In the genomic region with DNA sequence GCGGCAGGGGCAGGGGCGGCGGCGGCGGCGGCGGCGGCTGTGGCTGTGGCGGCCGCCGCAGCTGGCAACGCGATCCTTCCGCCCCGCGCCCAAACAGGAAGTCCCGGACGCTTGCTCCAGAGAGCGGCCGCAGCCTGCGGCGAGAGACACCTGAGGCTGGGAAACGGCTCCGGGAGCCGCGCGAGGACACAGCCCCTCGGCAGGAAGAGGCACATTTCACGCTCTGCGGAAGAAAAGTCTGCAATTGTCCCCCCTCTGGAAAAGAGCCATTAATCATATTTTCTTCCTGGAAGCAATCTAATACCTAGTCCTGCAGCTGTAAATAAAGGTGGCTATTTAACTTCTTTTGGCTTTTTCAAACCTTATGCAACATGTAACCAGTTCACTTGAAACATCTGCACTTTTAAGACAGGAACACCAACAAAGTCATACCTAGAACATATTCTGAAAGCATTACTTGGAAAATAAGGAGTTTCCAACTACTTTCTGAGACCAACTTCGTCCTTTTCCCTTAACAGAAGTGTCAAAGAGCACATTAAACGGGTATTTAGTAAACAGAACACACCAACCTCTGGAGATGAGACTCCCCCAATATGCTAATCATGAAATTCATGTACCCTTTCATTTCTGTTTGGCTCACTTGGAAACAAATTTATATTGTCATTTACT, we compare ENCODE assay signal across 1 cellular context.
TF ChIP-seq lines count a peak whose summit lies in the region.

No MANE protein-coding gene starts in this region.

TF ChIP-seq in GM12878, 131 proteins besides CTCF, POLR2A, EP300 and RAD21 (continued from another document and continues in another):
- TF ChIP-seq, protein P1, sequence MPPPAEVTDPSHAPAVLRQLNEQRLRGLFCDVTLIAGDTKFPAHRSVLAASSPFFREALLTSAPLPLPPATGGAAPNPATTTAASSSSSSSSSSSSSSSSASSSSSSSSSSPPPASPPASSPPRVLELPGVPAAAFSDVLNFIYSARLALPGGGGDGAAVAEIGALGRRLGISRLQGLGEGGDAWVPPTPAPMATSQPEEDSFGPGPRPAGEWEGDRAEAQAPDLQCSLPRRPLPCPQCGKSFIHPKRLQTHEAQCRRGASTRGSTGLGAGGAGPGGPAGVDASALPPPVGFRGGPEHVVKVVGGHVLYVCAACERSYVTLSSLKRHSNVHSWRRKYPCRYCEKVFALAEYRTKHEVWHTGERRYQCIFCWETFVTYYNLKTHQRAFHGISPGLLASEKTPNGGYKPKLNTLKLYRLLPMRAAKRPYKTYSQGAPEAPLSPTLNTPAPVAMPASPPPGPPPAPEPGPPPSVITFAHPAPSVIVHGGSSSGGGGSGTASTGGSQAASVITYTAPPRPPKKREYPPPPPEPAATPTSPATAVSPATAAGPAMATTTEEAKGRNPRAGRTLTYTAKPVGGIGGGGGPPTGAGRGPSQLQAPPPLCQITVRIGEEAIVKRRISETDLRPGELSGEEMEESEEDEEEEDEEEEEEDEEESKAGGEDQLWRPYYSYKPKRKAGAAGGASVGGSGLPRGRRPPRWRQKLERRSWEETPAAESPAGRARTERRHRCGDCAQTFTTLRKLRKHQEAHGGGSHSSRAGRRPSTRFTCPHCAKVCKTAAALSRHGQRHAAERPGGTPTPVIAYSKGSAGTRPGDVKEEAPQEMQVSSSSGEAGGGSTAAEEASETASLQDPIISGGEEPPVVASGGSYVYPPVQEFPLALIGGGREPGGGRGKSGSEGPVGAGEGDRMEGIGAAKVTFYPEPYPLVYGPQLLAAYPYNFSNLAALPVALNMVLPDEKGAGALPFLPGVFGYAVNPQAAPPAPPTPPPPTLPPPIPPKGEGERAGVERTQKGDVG (CRISPR knock-in tag; IDR thresholded peaks at IDR 0.05) = no peak
- TF ChIP-seq, protein P2, sequence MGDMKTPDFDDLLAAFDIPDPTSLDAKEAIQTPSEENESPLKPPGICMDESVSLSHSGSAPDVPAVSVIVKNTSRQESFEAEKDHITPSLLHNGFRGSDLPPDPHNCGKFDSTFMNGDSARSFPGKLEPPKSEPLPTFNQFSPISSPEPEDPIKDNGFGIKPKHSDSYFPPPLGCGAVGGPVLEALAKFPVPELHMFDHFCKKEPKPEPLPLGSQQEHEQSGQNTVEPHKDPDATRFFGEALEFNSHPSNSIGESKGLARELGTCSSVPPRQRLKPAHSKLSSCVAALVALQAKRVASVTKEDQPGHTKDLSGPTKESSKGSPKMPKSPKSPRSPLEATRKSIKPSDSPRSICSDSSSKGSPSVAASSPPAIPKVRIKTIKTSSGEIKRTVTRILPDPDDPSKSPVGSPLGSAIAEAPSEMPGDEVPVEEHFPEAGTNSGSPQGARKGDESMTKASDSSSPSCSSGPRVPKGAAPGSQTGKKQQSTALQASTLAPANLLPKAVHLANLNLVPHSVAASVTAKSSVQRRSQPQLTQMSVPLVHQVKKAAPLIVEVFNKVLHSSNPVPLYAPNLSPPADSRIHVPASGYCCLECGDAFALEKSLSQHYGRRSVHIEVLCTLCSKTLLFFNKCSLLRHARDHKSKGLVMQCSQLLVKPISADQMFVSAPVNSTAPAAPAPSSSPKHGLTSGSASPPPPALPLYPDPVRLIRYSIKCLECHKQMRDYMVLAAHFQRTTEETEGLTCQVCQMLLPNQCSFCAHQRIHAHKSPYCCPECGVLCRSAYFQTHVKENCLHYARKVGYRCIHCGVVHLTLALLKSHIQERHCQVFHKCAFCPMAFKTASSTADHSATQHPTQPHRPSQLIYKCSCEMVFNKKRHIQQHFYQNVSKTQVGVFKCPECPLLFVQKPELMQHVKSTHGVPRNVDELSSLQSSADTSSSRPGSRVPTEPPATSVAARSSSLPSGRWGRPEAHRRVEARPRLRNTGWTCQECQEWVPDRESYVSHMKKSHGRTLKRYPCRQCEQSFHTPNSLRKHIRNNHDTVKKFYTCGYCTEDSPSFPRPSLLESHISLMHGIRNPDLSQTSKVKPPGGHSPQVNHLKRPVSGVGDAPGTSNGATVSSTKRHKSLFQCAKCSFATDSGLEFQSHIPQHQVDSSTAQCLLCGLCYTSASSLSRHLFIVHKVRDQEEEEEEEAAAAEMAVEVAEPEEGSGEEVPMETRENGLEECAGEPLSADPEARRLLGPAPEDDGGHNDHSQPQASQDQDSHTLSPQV (IDR thresholded peaks at IDR 0.05) = no peak
- TF ChIP-seq ZSCAN29 (IDR thresholded peaks at IDR 0.05) (no peak), IKZF1 (conservative IDR thresholded peaks at IDR 0.05) (peak; percentile 79), BACH1 (IDR thresholded peaks at IDR 0.05; ENCODE audit: borderline replicate concordance) (peak; percentile 15; the same call in 1 of the 2 replicates), KLF5 (IDR thresholded peaks at IDR 0.05; ENCODE audit: partially characterized antibody) (no peak), ZNF622 (IDR thresholded peaks at IDR 0.05) (no peak), MYB (IDR thresholded peaks at IDR 0.05; ENCODE audit: borderline replicate concordance, low read depth, low read length) (no peak), ZBED1 (IDR thresholded peaks at IDR 0.05; ENCODE audit: borderline replicate concordance) (no peak), BCL11A (IDR thresholded peaks at IDR 0.05; ENCODE audit: low read depth, low read length) (no peak), ESRRA (IDR thresholded peaks at IDR 0.05; ENCODE audit: low read length) (no peak), POU2F2 (IDR thresholded peaks at IDR 0.05; ENCODE audit: borderline replicate concordance, low read depth, low read length) (no peak), IKZF2 (IDR thresholded peaks at IDR 0.05) (0 out of 4 replicates have a peak, but pooled peaks of 1 of the 2 experiments have one; percentile 17), HCFC1 (IDR thresholded peaks at IDR 0.05; ENCODE audit: low read length) (peak; percentile 1; the same call in 1 of the 2 replicates), LARP7 (IDR thresholded peaks at IDR 0.05) (0 out of 2 replicates have a peak, but pooled peaks have one; percentile 10), GATAD2B (conservative IDR thresholded peaks at IDR 0.05; ENCODE audit: low read depth) (peak; percentile 86), CREM (IDR thresholded peaks at IDR 0.05; ENCODE audit: low read depth) (no peak), MEF2A (IDR thresholded peaks at IDR 0.05; ENCODE audit: insufficient read depth, low read depth, low read length) (no peak), KDM1A (IDR thresholded peaks at IDR 0.05; ENCODE audit: borderline replicate concordance) (no peak), RAD51 (IDR thresholded peaks at IDR 0.05) (no peak), TCF12 (IDR thresholded peaks at IDR 0.05; ENCODE audit: low read depth, low read length) (no peak), NRF1 (conservative IDR thresholded peaks at IDR 0.05; ENCODE audit: low read depth, low read length) (no peak), SMARCA5 (IDR thresholded peaks at IDR 0.05) (no peak), PAX5 (IDR thresholded peaks at IDR 0.05; ENCODE audit: borderline replicate concordance, low read depth, low read length) (no peak)
- TF ChIP-seq, protein P3, sequence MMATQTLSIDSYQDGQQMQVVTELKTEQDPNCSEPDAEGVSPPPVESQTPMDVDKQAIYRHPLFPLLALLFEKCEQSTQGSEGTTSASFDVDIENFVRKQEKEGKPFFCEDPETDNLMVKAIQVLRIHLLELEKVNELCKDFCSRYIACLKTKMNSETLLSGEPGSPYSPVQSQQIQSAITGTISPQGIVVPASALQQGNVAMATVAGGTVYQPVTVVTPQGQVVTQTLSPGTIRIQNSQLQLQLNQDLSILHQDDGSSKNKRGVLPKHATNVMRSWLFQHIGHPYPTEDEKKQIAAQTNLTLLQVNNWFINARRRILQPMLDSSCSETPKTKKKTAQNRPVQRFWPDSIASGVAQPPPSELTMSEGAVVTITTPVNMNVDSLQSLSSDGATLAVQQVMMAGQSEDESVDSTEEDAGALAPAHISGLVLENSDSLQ (IDR thresholded peaks at IDR 0.05) = no peak
- TF ChIP-seq, protein P4, sequence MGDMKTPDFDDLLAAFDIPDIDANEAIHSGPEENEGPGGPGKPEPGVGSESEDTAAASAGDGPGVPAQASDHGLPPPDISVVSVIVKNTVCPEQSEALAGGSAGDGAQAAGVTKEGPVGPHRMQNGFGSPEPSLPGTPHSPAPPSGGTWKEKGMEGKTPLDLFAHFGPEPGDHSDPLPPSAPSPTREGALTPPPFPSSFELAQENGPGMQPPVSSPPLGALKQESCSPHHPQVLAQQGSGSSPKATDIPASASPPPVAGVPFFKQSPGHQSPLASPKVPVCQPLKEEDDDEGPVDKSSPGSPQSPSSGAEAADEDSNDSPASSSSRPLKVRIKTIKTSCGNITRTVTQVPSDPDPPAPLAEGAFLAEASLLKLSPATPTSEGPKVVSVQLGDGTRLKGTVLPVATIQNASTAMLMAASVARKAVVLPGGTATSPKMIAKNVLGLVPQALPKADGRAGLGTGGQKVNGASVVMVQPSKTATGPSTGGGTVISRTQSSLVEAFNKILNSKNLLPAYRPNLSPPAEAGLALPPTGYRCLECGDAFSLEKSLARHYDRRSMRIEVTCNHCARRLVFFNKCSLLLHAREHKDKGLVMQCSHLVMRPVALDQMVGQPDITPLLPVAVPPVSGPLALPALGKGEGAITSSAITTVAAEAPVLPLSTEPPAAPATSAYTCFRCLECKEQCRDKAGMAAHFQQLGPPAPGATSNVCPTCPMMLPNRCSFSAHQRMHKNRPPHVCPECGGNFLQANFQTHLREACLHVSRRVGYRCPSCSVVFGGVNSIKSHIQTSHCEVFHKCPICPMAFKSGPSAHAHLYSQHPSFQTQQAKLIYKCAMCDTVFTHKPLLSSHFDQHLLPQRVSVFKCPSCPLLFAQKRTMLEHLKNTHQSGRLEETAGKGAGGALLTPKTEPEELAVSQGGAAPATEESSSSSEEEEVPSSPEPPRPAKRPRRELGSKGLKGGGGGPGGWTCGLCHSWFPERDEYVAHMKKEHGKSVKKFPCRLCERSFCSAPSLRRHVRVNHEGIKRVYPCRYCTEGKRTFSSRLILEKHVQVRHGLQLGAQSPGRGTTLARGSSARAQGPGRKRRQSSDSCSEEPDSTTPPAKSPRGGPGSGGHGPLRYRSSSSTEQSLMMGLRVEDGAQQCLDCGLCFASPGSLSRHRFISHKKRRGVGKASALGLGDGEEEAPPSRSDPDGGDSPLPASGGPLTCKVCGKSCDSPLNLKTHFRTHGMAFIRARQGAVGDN (IDR thresholded peaks at IDR 0.05) = peak; percentile 49; the same call in 1 of the 2 replicates
- TF ChIP-seq, protein P5, sequence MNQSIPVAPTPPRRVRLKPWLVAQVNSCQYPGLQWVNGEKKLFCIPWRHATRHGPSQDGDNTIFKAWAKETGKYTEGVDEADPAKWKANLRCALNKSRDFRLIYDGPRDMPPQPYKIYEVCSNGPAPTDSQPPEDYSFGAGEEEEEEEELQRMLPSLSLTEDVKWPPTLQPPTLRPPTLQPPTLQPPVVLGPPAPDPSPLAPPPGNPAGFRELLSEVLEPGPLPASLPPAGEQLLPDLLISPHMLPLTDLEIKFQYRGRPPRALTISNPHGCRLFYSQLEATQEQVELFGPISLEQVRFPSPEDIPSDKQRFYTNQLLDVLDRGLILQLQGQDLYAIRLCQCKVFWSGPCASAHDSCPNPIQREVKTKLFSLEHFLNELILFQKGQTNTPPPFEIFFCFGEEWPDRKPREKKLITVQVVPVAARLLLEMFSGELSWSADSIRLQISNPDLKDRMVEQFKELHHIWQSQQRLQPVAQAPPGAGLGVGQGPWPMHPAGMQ (IDR thresholded peaks at IDR 0.05; ENCODE audit: borderline replicate concordance) = no peak
- TF ChIP-seq, protein P6, sequence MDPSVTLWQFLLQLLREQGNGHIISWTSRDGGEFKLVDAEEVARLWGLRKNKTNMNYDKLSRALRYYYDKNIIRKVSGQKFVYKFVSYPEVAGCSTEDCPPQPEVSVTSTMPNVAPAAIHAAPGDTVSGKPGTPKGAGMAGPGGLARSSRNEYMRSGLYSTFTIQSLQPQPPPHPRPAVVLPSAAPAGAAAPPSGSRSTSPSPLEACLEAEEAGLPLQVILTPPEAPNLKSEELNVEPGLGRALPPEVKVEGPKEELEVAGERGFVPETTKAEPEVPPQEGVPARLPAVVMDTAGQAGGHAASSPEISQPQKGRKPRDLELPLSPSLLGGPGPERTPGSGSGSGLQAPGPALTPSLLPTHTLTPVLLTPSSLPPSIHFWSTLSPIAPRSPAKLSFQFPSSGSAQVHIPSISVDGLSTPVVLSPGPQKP (IDR thresholded peaks at IDR 0.05; ENCODE audit: low read depth, low read length) = no peak; the same call in 1 of the 2 replicates
- TF ChIP-seq, protein P7, sequence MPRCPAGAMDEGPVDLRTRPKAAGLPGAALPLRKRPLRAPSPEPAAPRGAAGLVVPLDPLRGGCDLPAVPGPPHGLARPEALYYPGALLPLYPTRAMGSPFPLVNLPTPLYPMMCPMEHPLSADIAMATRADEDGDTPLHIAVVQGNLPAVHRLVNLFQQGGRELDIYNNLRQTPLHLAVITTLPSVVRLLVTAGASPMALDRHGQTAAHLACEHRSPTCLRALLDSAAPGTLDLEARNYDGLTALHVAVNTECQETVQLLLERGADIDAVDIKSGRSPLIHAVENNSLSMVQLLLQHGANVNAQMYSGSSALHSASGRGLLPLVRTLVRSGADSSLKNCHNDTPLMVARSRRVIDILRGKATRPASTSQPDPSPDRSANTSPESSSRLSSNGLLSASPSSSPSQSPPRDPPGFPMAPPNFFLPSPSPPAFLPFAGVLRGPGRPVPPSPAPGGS (IDR thresholded peaks at IDR 0.05; ENCODE audit: borderline replicate concordance, insufficient read depth, low read depth, low read length, poor library complexity, severe bottlenecking) = no peak
- TF ChIP-seq, protein P8, sequence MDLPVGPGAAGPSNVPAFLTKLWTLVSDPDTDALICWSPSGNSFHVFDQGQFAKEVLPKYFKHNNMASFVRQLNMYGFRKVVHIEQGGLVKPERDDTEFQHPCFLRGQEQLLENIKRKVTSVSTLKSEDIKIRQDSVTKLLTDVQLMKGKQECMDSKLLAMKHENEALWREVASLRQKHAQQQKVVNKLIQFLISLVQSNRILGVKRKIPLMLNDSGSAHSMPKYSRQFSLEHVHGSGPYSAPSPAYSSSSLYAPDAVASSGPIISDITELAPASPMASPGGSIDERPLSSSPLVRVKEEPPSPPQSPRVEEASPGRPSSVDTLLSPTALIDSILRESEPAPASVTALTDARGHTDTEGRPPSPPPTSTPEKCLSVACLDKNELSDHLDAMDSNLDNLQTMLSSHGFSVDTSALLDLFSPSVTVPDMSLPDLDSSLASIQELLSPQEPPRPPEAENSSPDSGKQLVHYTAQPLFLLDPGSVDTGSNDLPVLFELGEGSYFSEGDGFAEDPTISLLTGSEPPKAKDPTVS (IDR thresholded peaks at IDR 0.05; ENCODE audit: low read depth, low read length) = no peak
- TF ChIP-seq, protein P9, sequence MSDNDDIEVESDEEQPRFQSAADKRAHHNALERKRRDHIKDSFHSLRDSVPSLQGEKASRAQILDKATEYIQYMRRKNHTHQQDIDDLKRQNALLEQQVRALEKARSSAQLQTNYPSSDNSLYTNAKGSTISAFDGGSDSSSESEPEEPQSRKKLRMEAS (IDR thresholded peaks at IDR 0.05; ENCODE audit: low read depth, low read length) = no peak
